ENCODE assay signal across 12 cellular contexts in genomic region chr7:6382797-6383196, GRCh38. TPM values are rescaled to one million over a fixed set of nuclear protein-coding genes. Genes with fewer than 3 reads are reported as not detected.
DNase-seq lines count a peak whose midpoint lies in the region; ATAC-seq and TF ChIP-seq lines count a peak whose summit lies in the region.
"Had no signal": no experiment of that assay in that cellular context is flagged by ENCODE, and none has a peak within 500 bp of the region (broad histone marks: within the 10 kb centered on the region; RNA-seq: fewer than 3 reads in every experiment).

No MANE protein-coding gene starts in this region.

- peaks cover 90% of the 10 kb centered on the region for H4K20me1 ChIP-seq in DND-41 (ENCODE audit: insufficient read depth, low read length)

- 47 to 61% methylated on average over 4 of the region's 4 CpGs for WGBS in tibial nerve, 2 donors

- H3K9me3 ChIP-seq in DND-41 (ENCODE audit: insufficient read depth, low read length, severe bottlenecking), result no peaks in the 10 kb centered on the region
- no peaks in the 10 kb centered on the region for H3K9me3 ChIP-seq in tibial nerve

- peak overlapping the region; percentile 10; the same call in 1 of the 2 replicates for H3K4me2 ChIP-seq in DND-41 (ENCODE audit: insufficient read depth, low read length)

- no peak for TF ChIP-seq POLR2A in tibial nerve (IDR thresholded peaks at IDR 0.05)

- H3K9ac ChIP-seq in DND-41 (ENCODE audit: low read depth, low read length), result no peak overlapping the region

- H3K4me3 ChIP-seq in ACC112 (ENCODE audit: low read depth, low read length) (no peak overlapping the region), DND-41 (ENCODE audit: low read depth in 1 of 2, low read length in 2 of 2) (no peak overlapping the region), tibial nerve (no peak overlapping the region)

- H3K4me1 ChIP-seq in ACC112 (ENCODE audit: control insufficient read depth, insufficient read depth, low read length, unreplicated experiment) (peaks cover 52% of the 10 kb centered on the region), DND-41 (ENCODE audit: insufficient read depth, low read length) (peaks cover 23% of the 10 kb centered on the region), tibial nerve (peaks cover 0 to 97% (median 68%) of the 10 kb centered on the region in 4 donors)

- CTCF ChIA-PET in HEK293T (lab: Yijun Ruan, JAX), result no interaction called here

- H3K27me3 ChIP-seq in ACC112 (ENCODE audit: insufficient read depth, low read length) (no peaks in the 10 kb centered on the region), DND-41 (ENCODE audit: insufficient read depth, low read length, poor library complexity) (no peaks in the 10 kb centered on the region), tibial nerve (no peaks in the 10 kb centered on the region)

- H3K4me1 Mint-ChIP-seq in central memory CD8-positive, alpha-beta T cell, result peaks cover 68% of the 10 kb centered on the region
- H3K4me1 Mint-ChIP-seq in memory B cell, result peaks cover 53% of the 10 kb centered on the region

- no peak overlapping the region for H2AFZ ChIP-seq in ACC112 (ENCODE audit: low read length, unreplicated experiment)
- no peak overlapping the region for H2AFZ ChIP-seq in DND-41 (ENCODE audit: low read depth, low read length)

- DNase-seq in DND-41 (no peak), memory B cell (ENCODE audit: low spot score in 2 of 2) (no peak), HEK293T (ENCODE audit: extremely low spot score) (no peak), NCI-H526 (lab: John Stamatoyannopoulos, UW) (no peak), tibial nerve (ENCODE audit: low spot score in 2 of 2) (no peak)
- DNase-seq in central memory CD8-positive, alpha-beta T cell (ENCODE audit: low spot score in 2 of 2), result no peak
- DNase-seq in stimulated activated CD4-positive, alpha-beta T cell treated with anti-CD3 and anti-CD28 coated beads, Interleukin-2, amount 100 ng/mL, for 48 hours, result no peak
- DNase-seq: activated T-cell treated with anti-CD3 and anti-CD28 coated beads for 4 hours, DMS79, NCI-H524 treated with DMSO at 0.1 percent for 48 hours, posterior cingulate gyrus had no signal

- ATAC-seq in DND-41 (ENCODE audit: insufficient read depth, low read depth), result no peak
- ATAC-seq in central memory CD8-positive, alpha-beta T cell (replicated peaks; ENCODE audit: extremely low read depth, poor library complexity, severe bottlenecking), result no peak
- peak; percentile 78 for ATAC-seq in memory B cell (ENCODE audit: low read depth)

- peak overlapping the region; percentile 39; the same call in 1 of the 2 replicates for H3K27ac ChIP-seq in ACC112 (ENCODE audit: low read depth, low read length)
- H3K27ac ChIP-seq in DND-41 (ENCODE audit: low read length), result no peak overlapping the region
- peak overlapping the region in 2 of 4 donors; percentile 0 to 81 for H3K27ac ChIP-seq in tibial nerve

- H3K36me3 Mint-ChIP-seq in central memory CD8-positive, alpha-beta T cell (ENCODE audit: insufficient read depth), result peaks cover 27% of the 10 kb centered on the region
- H3K36me3 Mint-ChIP-seq in memory B cell, result peaks cover 4% of the 10 kb centered on the region

- no peaks in the 10 kb centered on the region for H3K27me3 Mint-ChIP-seq in central memory CD8-positive, alpha-beta T cell
- no peaks in the 10 kb centered on the region for H3K27me3 Mint-ChIP-seq in memory B cell

- H3K4me3 Mint-ChIP-seq in central memory CD8-positive, alpha-beta T cell, result peak overlapping the region; percentile 41
- no peak overlapping the region for H3K4me3 Mint-ChIP-seq in memory B cell

- POLR2A ChIA-PET in HEK293T (lab: Yijun Ruan, JAX), result no interaction called here

- no peak for TF ChIP-seq EP300 in tibial nerve (IDR thresholded peaks at IDR 0.05)

- H3K27ac Mint-ChIP-seq in central memory CD8-positive, alpha-beta T cell (ENCODE audit: low read depth), result peak overlapping the region; percentile 65
- peak overlapping the region; percentile 77 for H3K27ac Mint-ChIP-seq in memory B cell

- H3K36me3 ChIP-seq in ACC112 (ENCODE audit: insufficient read depth, low read length) (peaks cover 3% of the 10 kb centered on the region; the same call in 1 of the 2 replicates), DND-41 (ENCODE audit: insufficient read depth, low read length) (peaks cover 44% of the 10 kb centered on the region), tibial nerve (peaks cover 0 to 11% (median 0%) of the 10 kb centered on the region in 3 donors)

- H3K9me3 Mint-ChIP-seq in central memory CD8-positive, alpha-beta T cell, result no peaks in the 10 kb centered on the region
- H3K9me3 Mint-ChIP-seq in memory B cell, result no peaks in the 10 kb centered on the region

- no peak for TF ChIP-seq CTCF in DND-41 (IDR thresholded peaks at IDR 0.05; ENCODE audit: borderline replicate concordance, extremely low read depth, low read length, poor library complexity, severe bottlenecking)
- no peak for TF ChIP-seq CTCF in tibial nerve (IDR thresholded peaks at IDR 0.05)

- H3K79me2 ChIP-seq in ACC112 (ENCODE audit: control insufficient read depth, insufficient read depth, low read length, unreplicated experiment) (peaks cover 93% of the 10 kb centered on the region), DND-41 (ENCODE audit: insufficient read depth, low read length) (peaks cover 100% of the 10 kb centered on the region)

TF ChIP-seq in HEK293T, 16 proteins besides CTCF, POLR2A, EP300 and RAD21:
- no peak for TF ChIP-seq ELF4 (IDR thresholded peaks at IDR 0.05)
- no peak for TF ChIP-seq PKNOX1 (IDR thresholded peaks at IDR 0.05)
- TF ChIP-seq FOXM1 (IDR thresholded peaks at IDR 0.05; ENCODE audit: borderline replicate concordance), result no peak
- TF ChIP-seq TARDBP (IDR thresholded peaks at IDR 0.05), result no peak
- TF ChIP-seq FOXA1 (IDR thresholded peaks at IDR 0.05), result no peak
- TF ChIP-seq LEF1 (IDR thresholded peaks at IDR 0.05; ENCODE audit: borderline replicate concordance), result no peak
- no peak for TF ChIP-seq SUZ12 (IDR thresholded peaks at IDR 0.05)

RNA-seq across cellular contexts. Expression of gene RAC1, which starts 8.5 kb away (rescaled TPM):
- 100 to 1,000 TPM; 133 to 222 (median 140) TPM for total RNA-seq in tibial nerve

RNA-seq across cellular contexts. Expression of gene FAM220A, which starts 34.0 kb away (rescaled TPM):
- total RNA-seq in tibial nerve, result 10 to 100 TPM in 3 of 4 donors, 1 to 10 TPM in 1; 8.4 to 17.6 (median 14.3) TPM
